ENCODE assay signal across 1 cellular context in the genomic region with DNA sequence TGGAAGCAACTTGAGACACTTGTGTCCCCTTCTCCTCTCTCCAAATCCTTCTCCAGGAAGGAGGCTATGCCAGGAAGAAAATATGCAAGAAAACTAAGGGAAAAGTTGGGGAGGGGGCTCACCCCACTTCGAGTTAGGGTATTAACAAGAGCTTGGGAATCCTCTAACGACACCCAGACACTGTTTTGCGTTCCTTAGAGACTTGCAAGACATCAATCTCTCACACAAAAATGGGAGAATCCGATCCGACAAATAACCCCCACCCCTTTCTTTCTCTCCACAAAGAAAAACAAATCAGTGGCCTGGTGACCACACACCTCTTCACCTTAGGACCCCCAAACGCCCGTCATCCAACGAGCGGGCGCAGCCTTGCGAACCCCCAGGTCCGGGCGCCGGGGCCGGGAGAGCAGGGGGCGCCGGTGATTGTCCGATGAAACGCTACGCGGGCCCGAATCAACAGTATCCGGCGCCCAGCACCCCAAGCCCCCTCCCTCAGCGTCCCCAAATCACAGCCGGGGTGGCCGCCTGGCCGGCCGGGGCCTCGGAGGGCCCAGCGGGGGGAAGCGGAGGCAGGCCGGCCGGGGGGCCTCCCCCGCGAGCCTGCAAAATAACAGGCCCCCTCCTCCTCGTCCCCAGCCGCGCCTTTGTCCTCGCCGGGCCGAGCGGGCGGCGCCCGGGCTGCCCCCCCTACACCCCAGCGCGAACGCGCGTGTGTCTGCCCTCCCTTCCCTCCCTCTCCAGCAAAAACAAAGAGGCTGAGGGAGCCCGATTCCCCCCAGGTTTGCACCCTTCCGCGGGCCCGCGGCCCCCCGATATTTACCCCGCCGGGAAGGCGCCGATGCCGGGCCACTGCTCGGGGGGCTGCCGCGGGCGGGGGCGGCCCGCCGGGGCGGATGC.
TF ChIP-seq lines count a peak whose summit lies in the region.

No MANE protein-coding gene starts in this region.

TF ChIP-seq in K562, 482 proteins besides CTCF, POLR2A, EP300 and RAD21 (continued from another document):
- TF ChIP-seq PHF21A (IDR thresholded peaks at IDR 0.05; ENCODE audit: borderline replicate concordance, low read depth) (peak; percentile 66; the same call in 1 of the 2 replicates), FIP1L1 (IDR thresholded peaks at IDR 0.05; ENCODE audit: low read depth, low read length, poor library complexity, severe bottlenecking) (no peak), ZNF445 (CRISPR knock-in tag; IDR thresholded peaks at IDR 0.05; ENCODE audit: low read depth) (no peak), ZNF311 (CRISPR knock-in tag; IDR thresholded peaks at IDR 0.05) (no peak), RBFOX2 (IDR thresholded peaks at IDR 0.05; ENCODE audit: low read depth, low read length) (peak; percentile 72), POLR2G (IDR thresholded peaks at IDR 0.05; ENCODE audit: low read depth, low read length) (peak; percentile 72), RBM22 (IDR thresholded peaks at IDR 0.05; ENCODE audit: low read depth, low read length, poor library complexity, severe bottlenecking) (peak; percentile 44), MYC (IDR thresholded peaks at IDR 0.05; ENCODE audit: low read depth, low read length) (peak; percentile 76), MYC (CRISPR knock-in tag; IDR thresholded peaks at IDR 0.05; ENCODE audit: borderline replicate concordance, low read depth) (no peak), SAFB (IDR thresholded peaks at IDR 0.05; ENCODE audit: borderline replicate concordance, low read depth, low read length) (peak; percentile 96), SMAD4 (CRISPR knock-in tag; conservative IDR thresholded peaks at IDR 0.05) (peak; percentile 27), HMGN3 (IDR thresholded peaks at IDR 0.05; ENCODE audit: borderline replicate concordance, extremely low read depth, insufficient read length, low read depth, low read length) (peak; percentile 43), RNF2 (IDR thresholded peaks at IDR 0.05) (no peak), PCBP1 (IDR thresholded peaks at IDR 0.05; ENCODE audit: low read depth, low read length, poor library complexity, severe bottlenecking) (peak; percentile 88), PHF8 (IDR thresholded peaks at IDR 0.05; ENCODE audit: borderline replicate concordance, low read length) (peak; percentile 49; the same call in 1 of the 2 replicates), KDM1A (IDR thresholded peaks at IDR 0.05) (peak; percentile 57 to 66; a peak in 2 of 4 replicates), ZC3H8 (IDR thresholded peaks at IDR 0.05) (no peak), PURB (CRISPR knock-in tag; IDR thresholded peaks at IDR 0.05; ENCODE audit: low read depth) (no peak), CHD1 (IDR thresholded peaks at IDR 0.05; ENCODE audit: low read length) (no peak), EP400 (IDR thresholded peaks at IDR 0.05) (peak; percentile 33; the same call in 1 of the 2 replicates), MAZ (CRISPR knock-in tag; conservative IDR thresholded peaks at IDR 0.05 in 1 of 2, IDR thresholded peaks at IDR 0.05 in 1 of 2) (peak in 1 of 2 experiments; percentile 48; a peak in 2 of 4 replicates), NONO (IDR thresholded peaks at IDR 0.05; ENCODE audit: low read depth in 2 of 2, low read length in 1 of 2) (peak in 1 of 2 experiments; percentile 37; a peak in 1 of 4 replicates), EGR1 (conservative IDR thresholded peaks at IDR 0.05) (0 out of 2 replicates have a peak, but pooled peaks have one; percentile 9), CXXC5 (CRISPR knock-in tag; IDR thresholded peaks at IDR 0.05) (peak; percentile 11; the same call in 1 of the 2 replicates), L3MBTL2 (IDR thresholded peaks at IDR 0.05) (0 out of 2 replicates have a peak, but pooled peaks have one; percentile 15), ZBTB7A (IDR thresholded peaks at IDR 0.05; ENCODE audit: borderline replicate concordance, control insufficient read depth, low read depth, low read length) (peak; percentile 67; the same call in 1 of the 2 replicates), ZFX (CRISPR knock-in tag; IDR thresholded peaks at IDR 0.05) (peak; percentile 55), TBP (optimal IDR thresholded peaks at IDR 0.05; ENCODE audit: low read depth, low read length) (peak; percentile 29), RBBP5 (IDR thresholded peaks at IDR 0.05; ENCODE audit: borderline replicate concordance, insufficient read depth, low read length, poor library complexity, severe bottlenecking) (peak; percentile 89), MEF2A (IDR thresholded peaks at IDR 0.05; ENCODE audit: control insufficient read depth, low read depth, low read length) (no peak), ILK (tag; IDR thresholded peaks at IDR 0.05; ENCODE audit: borderline replicate concordance, low read depth) (no peak), TFAM (CRISPR knock-in tag; conservative IDR thresholded peaks at IDR 0.05) (no peak), HNRNPK (IDR thresholded peaks at IDR 0.05; ENCODE audit: low read depth, low read length, poor library complexity, severe bottlenecking) (no peak)
- TF ChIP-seq, protein P1, sequence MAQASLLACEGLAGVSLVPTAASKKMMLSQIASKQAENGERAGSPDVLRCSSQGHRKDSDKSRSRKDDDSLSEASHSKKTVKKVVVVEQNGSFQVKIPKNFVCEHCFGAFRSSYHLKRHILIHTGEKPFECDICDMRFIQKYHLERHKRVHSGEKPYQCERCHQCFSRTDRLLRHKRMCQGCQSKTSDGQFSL (CRISPR knock-in tag; IDR thresholded peaks at IDR 0.05): peak; percentile 84
- TF ChIP-seq, protein P1 (tag; IDR thresholded peaks at IDR 0.05): peak in 1 of 2 experiments; percentile 83; a peak in 2 of 4 replicates
- TF ChIP-seq, protein P2, sequence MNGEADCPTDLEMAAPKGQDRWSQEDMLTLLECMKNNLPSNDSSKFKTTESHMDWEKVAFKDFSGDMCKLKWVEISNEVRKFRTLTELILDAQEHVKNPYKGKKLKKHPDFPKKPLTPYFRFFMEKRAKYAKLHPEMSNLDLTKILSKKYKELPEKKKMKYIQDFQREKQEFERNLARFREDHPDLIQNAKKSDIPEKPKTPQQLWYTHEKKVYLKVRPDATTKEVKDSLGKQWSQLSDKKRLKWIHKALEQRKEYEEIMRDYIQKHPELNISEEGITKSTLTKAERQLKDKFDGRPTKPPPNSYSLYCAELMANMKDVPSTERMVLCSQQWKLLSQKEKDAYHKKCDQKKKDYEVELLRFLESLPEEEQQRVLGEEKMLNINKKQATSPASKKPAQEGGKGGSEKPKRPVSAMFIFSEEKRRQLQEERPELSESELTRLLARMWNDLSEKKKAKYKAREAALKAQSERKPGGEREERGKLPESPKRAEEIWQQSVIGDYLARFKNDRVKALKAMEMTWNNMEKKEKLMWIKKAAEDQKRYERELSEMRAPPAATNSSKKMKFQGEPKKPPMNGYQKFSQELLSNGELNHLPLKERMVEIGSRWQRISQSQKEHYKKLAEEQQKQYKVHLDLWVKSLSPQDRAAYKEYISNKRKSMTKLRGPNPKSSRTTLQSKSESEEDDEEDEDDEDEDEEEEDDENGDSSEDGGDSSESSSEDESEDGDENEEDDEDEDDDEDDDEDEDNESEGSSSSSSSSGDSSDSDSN (IDR thresholded peaks at IDR 0.05; ENCODE audit: borderline replicate concordance in 1 of 2, low read depth in 2 of 2, low read length in 2 of 2): 0 out of 4 replicates have a peak, but pooled peaks of 1 of the 2 experiments have one; percentile 61
- TF ChIP-seq, protein P3, sequence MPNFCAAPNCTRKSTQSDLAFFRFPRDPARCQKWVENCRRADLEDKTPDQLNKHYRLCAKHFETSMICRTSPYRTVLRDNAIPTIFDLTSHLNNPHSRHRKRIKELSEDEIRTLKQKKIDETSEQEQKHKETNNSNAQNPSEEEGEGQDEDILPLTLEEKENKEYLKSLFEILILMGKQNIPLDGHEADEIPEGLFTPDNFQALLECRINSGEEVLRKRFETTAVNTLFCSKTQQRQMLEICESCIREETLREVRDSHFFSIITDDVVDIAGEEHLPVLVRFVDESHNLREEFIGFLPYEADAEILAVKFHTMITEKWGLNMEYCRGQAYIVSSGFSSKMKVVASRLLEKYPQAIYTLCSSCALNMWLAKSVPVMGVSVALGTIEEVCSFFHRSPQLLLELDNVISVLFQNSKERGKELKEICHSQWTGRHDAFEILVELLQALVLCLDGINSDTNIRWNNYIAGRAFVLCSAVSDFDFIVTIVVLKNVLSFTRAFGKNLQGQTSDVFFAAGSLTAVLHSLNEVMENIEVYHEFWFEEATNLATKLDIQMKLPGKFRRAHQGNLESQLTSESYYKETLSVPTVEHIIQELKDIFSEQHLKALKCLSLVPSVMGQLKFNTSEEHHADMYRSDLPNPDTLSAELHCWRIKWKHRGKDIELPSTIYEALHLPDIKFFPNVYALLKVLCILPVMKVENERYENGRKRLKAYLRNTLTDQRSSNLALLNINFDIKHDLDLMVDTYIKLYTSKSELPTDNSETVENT (CRISPR knock-in tag; IDR thresholded peaks at IDR 0.05): no peak
- TF ChIP-seq, protein P4, sequence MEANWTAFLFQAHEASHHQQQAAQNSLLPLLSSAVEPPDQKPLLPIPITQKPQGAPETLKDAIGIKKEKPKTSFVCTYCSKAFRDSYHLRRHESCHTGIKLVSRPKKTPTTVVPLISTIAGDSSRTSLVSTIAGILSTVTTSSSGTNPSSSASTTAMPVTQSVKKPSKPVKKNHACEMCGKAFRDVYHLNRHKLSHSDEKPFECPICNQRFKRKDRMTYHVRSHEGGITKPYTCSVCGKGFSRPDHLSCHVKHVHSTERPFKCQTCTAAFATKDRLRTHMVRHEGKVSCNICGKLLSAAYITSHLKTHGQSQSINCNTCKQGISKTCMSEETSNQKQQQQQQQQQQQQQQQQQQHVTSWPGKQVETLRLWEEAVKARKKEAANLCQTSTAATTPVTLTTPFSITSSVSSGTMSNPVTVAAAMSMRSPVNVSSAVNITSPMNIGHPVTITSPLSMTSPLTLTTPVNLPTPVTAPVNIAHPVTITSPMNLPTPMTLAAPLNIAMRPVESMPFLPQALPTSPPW (CRISPR knock-in tag; IDR thresholded peaks at IDR 0.05): peak; percentile 93
TF ChIP-seq in K562: peak in this region for 24.
